In genomic region chr1:3785458-3786157, GRCh38 we compare ENCODE assay signal across 1 cellular context.
TF ChIP-seq lines count a peak whose summit lies in the region.

No MANE protein-coding gene starts in this region.

TF ChIP-seq in endothelial cell of umbilical vein, 7 proteins besides CTCF, POLR2A, EP300 and RAD21:
- TF ChIP-seq POLR2AphosphoS5 (IDR thresholded peaks at IDR 0.05; ENCODE audit: insufficient read depth, low read depth, low read length) (no peak), FOS (IDR thresholded peaks at IDR 0.05; ENCODE audit: borderline replicate concordance, insufficient read depth, low read length) (no peak), JUN (IDR thresholded peaks at IDR 0.05; ENCODE audit: borderline replicate concordance, insufficient read depth, insufficient read length, low read depth) (no peak), MYC (IDR thresholded peaks at IDR 0.05; ENCODE audit: low read depth, low read length) (no peak), GATA2 (IDR thresholded peaks at IDR 0.05; ENCODE audit: insufficient read depth, insufficient read length, low read depth, low read length) (no peak), EZH2 (IDR thresholded peaks at IDR 0.05; ENCODE audit: borderline replicate concordance, low read depth, low read length, severe bottlenecking) (no peak)
- TF ChIP-seq, protein P1, sequence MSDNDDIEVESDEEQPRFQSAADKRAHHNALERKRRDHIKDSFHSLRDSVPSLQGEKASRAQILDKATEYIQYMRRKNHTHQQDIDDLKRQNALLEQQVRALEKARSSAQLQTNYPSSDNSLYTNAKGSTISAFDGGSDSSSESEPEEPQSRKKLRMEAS (IDR thresholded peaks at IDR 0.05; ENCODE audit: insufficient read depth, insufficient read length), result no peak
